10 cellular contexts compared by ENCODE assay signal in the genomic region with DNA sequence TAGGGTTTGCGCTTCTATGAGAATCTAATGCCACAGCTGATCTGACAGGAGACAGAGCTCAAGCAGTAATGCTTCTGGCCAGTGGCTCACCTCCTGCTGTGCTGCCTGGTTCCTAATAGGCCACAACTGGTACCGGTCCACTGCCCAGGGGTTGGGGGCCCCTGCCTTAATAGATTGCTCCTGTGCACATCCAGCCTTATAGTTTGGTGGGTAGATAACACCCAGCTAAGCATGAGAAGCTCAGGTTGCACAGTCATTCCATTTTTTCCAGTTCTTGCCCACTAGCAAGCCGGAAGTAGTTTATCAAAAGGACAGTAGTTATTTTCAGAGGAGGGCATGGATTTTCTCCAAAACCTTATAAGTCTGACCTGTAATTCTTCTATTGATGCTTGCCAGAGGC. TPM values are rescaled to one million over a fixed set of nuclear protein-coding genes. Genes with fewer than 3 reads are reported as not detected.
"Had no signal": no experiment of that assay in that cellular context is flagged by ENCODE, and none has a peak within 500 bp of the region (broad histone marks: within the 10 kb centered on the region; RNA-seq: fewer than 3 reads in every experiment).

No MANE protein-coding gene starts in this region.

- H3K4me2 ChIP-seq: GM23338 had no signal

- H3K4me3 ChIP-seq: GM23338, K562 had no signal

- H3K27ac Mint-ChIP-seq: GM23338, H9, IgD-negative memory B cell had no signal

- H3K27ac ChIP-seq: HL-60 had no signal

- H3K4me3 Mint-ChIP-seq: GM23338, H9, IgD-negative memory B cell had no signal

- H3K36me3 Mint-ChIP-seq: IgD-negative memory B cell had no signal

- DNase-seq: H9, HCEC 1CT, KG1 had no signal

- H3K9me3 Mint-ChIP-seq: GM23338 had no signal

- H3K4me1 Mint-ChIP-seq: GM23338, IgD-negative memory B cell had no signal

RNA-seq across cellular contexts. Expression of gene KRTAP1-5, which starts 7.6 kb away (rescaled TPM):
- total RNA-seq: GM23338, H1, H9, HepG2, HT1080, K562 had no signal
- polyA plus RNA-seq: GM23338, H1, IgD-negative memory B cell, K562 had no signal

RNA-seq across cellular contexts. Expression of gene KRTAP3-1, which starts 10.5 kb away (rescaled TPM):
- total RNA-seq: GM23338, H1, H9, HT1080, K562 had no signal
- polyA plus RNA-seq: GM23338, H1, IgD-negative memory B cell, K562 had no signal

RNA-seq across cellular contexts. Expression of gene KRTAP1-4, which starts 10.6 kb away (rescaled TPM):
- total RNA-seq: GM23338, H1, H9, HepG2, HT1080, K562 had no signal
- polyA plus RNA-seq: GM23338, H1, HepG2, IgD-negative memory B cell, K562 had no signal

RNA-seq across cellular contexts. Expression of gene KRTAP1-3, which starts 15.3 kb away (rescaled TPM):
- total RNA-seq: GM23338, H1, H9, HepG2, HT1080, K562 had no signal
- polyA plus RNA-seq: GM23338, H1, HepG2, IgD-negative memory B cell, K562 had no signal

RNA-seq across cellular contexts. Expression of gene KRTAP3-2, which starts 19.7 kb away (rescaled TPM):
- total RNA-seq: GM23338, H1, H9, HepG2, HT1080, K562 had no signal
- polyA plus RNA-seq: GM23338, H1, HepG2, IgD-negative memory B cell, K562 had no signal
